ENCODE assay signal across 9 cellular contexts in the genomic region with DNA sequence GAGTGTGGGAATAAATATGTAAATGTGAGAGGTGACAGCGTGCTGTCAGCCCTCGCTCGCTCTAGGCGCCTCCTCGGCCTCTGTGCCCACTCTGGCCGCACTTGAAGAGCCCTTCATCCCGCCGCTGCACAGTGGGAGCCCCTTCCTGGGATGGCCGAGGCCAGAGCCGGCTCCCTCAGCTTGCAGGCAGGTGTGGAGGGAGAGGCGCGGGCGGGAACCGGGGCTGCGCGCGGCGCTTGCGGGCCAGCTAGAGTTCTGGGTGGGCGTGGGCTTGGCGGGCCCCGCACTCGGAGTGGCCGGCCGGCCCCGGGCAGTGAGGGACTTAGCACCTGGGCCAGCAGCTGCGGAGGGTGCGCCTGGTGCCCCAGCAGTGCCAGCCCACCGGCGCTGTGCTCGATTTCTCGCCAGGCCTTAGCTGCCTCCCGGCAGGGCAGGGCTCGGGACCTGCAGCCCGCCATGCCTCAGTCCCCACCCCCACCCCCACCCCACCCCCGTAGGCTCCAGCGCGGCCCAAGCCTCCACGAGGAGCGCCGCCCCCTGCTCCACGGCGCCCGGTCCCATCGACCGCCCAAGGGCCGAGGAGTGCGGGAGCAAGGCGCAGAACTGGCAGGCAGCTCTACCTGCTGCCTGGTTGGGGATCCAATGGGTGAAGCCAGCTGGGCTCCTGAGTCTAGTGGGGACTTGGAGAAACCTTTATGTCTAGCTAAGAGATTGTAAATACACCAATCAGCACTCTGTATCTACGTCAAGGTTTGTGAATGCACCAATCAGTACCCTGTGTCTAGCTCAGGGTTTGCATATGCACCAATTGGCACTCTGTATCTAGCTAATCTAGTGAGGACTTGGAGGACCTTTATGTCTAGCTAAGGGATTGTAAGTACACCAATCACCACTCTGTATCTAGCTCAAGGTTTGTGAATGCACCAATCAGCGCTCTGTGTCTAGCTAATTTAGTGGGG. TPM values are rescaled to one million over a fixed set of nuclear protein-coding genes. Genes with fewer than 3 reads are reported as not detected.
A peak's percentile ranks its signal among the peaks of the same experiment; 100 is the strongest.
DNase-seq lines count a peak whose midpoint lies in the region; ATAC-seq and TF ChIP-seq lines count a peak whose summit lies in the region.
"Not testable (repeated sequence)": the region's sequence is repeated elsewhere in the genome, so short reads cannot be mapped to it uniquely, and the experiment has no call there.
"Had no signal": no experiment of that assay in that cellular context is flagged by ENCODE, and none has a peak within 500 bp of the region (broad histone marks: within the 10 kb centered on the region; RNA-seq: fewer than 3 reads in every experiment).

No MANE protein-coding gene starts in this region.

- DNase-seq in DMS53 (lab: John Stamatoyannopoulos, UW), result peak; percentile 94
- not testable (repeated sequence) for DNase-seq in H7, body of pancreas
- DNase-seq in NCI-H1092 treated with DMSO at 0.1 percent for 48 hours (lab: John Stamatoyannopoulos, UW), result peak; percentile 28
- peak; percentile 57 for DNase-seq in NCI-H2196 treated with DMSO at 0.1 percent for 48 hours (lab: John Stamatoyannopoulos, UW; ENCODE audit: unreplicated experiment)
- DNase-seq in RKO (ENCODE audit: low spot score), result peak; percentile 44
- peak; percentile 50 for DNase-seq in sigmoid colon

- not testable (repeated sequence) for H3K9me3 ChIP-seq in body of pancreas; iPS-18c (ENCODE audit: control insufficient read depth, insufficient read depth, low read length); sigmoid colon

- H3K4me1 ChIP-seq in body of pancreas, sigmoid colon: not testable (repeated sequence)

- peak overlapping the region; percentile 14; the same call in 1 of the 2 replicates for H3K4me3 ChIP-seq in H7 (ENCODE audit: insufficient read depth, low read depth, low read length)
- not testable (repeated sequence) for H3K4me3 ChIP-seq in body of pancreas, sigmoid colon
- H3K4me3 ChIP-seq in iPS-18c (ENCODE audit: insufficient read depth, low read depth, low read length), result peak overlapping the region; percentile 28; the same call in 1 of the 2 replicates

- TF ChIP-seq CTCF in body of pancreas (IDR thresholded peaks at IDR 0.05); sigmoid colon (IDR thresholded peaks at IDR 0.05): not testable (repeated sequence)

- TF ChIP-seq POLR2A in body of pancreas (IDR thresholded peaks at IDR 0.05); sigmoid colon (IDR thresholded peaks at IDR 0.05): not testable (repeated sequence)

- not testable (repeated sequence) for H3K27ac ChIP-seq in body of pancreas, sigmoid colon

- intact Hi-C loops in body of pancreas (cut with DNase I); sigmoid colon (cut with DNase I): not testable (repeated sequence)

- 76 to 81% methylated on average over 2 to 28 of the region's 51 CpGs for WGBS in body of pancreas, 2 donors
- 84 to 92% methylated on average over 51 of the region's 51 CpGs for WGBS in sigmoid colon, 2 donors

- not testable (repeated sequence) for TF ChIP-seq EP300 in sigmoid colon (IDR thresholded peaks at IDR 0.05)

- not testable (repeated sequence) for H3K36me3 ChIP-seq in H7 (replicated peaks; ENCODE audit: control insufficient read depth, insufficient read depth, low read length); body of pancreas (replicated peaks in 1 of 2; ENCODE audit: insufficient read depth in 1 of 2, low read depth in 2 of 2); sigmoid colon

- ATAC-seq in body of pancreas, result peak; percentile 21

- not testable (repeated sequence) for H3K27me3 ChIP-seq in H7 (ENCODE audit: control insufficient read depth, insufficient read depth, low read length); body of pancreas; sigmoid colon

RNA-seq across cellular contexts. Expression of gene PILRA, which starts 8.5 kb away (rescaled TPM):
- 0.28 and 1.6 TPM in 2 replicates for total RNA-seq in H7 (2014; rRNA removed; shearing (Covaris generic))
- total RNA-seq in body of pancreas (1 to 10 TPM in 1 of 2 donors, not detected in 1; 7.0 TPM), sigmoid colon (10 to 100 TPM in 1 of 4 donors, 1 to 10 TPM in 3; 5.0 to 10.0 (median 5.9) TPM)
- 1 to 10 TPM; 5.4 to 6.9 (median 5.5) TPM for polyA plus RNA-seq in sigmoid colon
- total RNA-seq: A172 had no signal

RNA-seq across cellular contexts. Expression of gene PILRB, which starts 23.9 kb away (rescaled TPM):
- total RNA-seq in H7 (2014; rRNA removed; shearing (Covaris generic)), result 18.6 and 25.6 TPM in 2 replicates
- total RNA-seq in body of pancreas (10 to 100 TPM; 63.3 to 65.6 TPM), sigmoid colon (10 to 100 TPM; 25.3 to 56.2 (median 44.4) TPM)
- 10 to 100 TPM in 1 of 3 donors, 1 to 10 TPM in 2; 4.9 to 65.6 (median 7.2) TPM for polyA plus RNA-seq in sigmoid colon

RNA-seq across cellular contexts. Expression of gene ZCWPW1, which starts 46.7 kb away (rescaled TPM):
- 0.87 and 1.6 TPM in 2 replicates for total RNA-seq in H7 (2014; rRNA removed; shearing (Covaris generic))
- 1 to 10 TPM; 1.6 to 3.3 TPM for total RNA-seq in body of pancreas
- total RNA-seq in sigmoid colon, result 1 to 10 TPM; 3.8 to 9.4 (median 6.2) TPM
- 1 to 10 TPM; 1.2 to 6.2 (median 5.4) TPM for polyA plus RNA-seq in sigmoid colon

RNA-seq across cellular contexts. Expression of gene MEPCE, which starts 47.8 kb away (rescaled TPM):
- 47.1 and 50.5 TPM in 2 replicates for total RNA-seq in H7 (2014; rRNA removed; shearing (Covaris generic))
- total RNA-seq in body of pancreas, result 10 to 100 TPM; 14.0 to 34.9 TPM
- 10 to 100 TPM; 20.0 to 29.7 (median 25.5) TPM for total RNA-seq in sigmoid colon
- 10 to 100 TPM; 18.0 to 32.1 (median 19.7) TPM for polyA plus RNA-seq in sigmoid colon

RNA-seq across cellular contexts. Expression of gene PPP1R35, which starts 54.5 kb away (rescaled TPM):
- 96.6 and 97.8 TPM in 2 replicates for total RNA-seq in H7 (2014; rRNA removed; shearing (Covaris generic))
- total RNA-seq in body of pancreas (10 to 100 TPM; 39.4 to 69.2 TPM), sigmoid colon (10 to 100 TPM; 17.4 to 42.6 (median 35.2) TPM)
- 10 to 100 TPM; 28.2 to 45.5 (median 31.4) TPM for polyA plus RNA-seq in sigmoid colon
